ENCODE assay signal across 13 cellular contexts in the genomic region with DNA sequence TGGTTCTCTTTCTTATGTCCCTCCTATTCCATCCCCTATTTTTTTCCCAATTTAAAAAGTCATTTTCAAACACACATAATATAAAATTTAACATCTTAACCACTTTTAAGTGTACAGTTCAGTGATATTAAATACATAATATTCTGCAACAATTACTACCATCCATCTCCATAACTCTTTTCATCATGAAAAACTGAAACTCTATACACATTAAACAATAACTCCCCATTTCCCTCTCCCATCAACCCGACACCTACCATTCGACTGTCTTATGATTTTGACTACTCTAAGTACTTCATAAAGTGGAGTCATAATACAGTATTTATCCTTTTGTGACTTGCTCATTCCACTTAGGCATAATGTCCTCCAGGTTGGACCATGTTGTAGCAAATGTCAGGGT. TPM values are rescaled to one million over a fixed set of nuclear protein-coding genes. Genes with fewer than 3 reads are reported as not detected.
DNase-seq lines count a peak whose midpoint lies in the region; ATAC-seq and TF ChIP-seq lines count a peak whose summit lies in the region.
"Had no signal": no experiment of that assay in that cellular context is flagged by ENCODE, and none has a peak within 500 bp of the region (broad histone marks: within the 10 kb centered on the region; RNA-seq: fewer than 3 reads in every experiment).

No MANE protein-coding gene starts in this region.

- POLR2A ChIA-PET in SK-N-SH (lab: Yijun Ruan, JAX): no interaction called here

- H3K4me1 ChIP-seq in SK-N-SH (ENCODE audit: control insufficient read depth in 1 of 2, insufficient read depth in 2 of 2, low read depth in 1 of 2, low read length in 1 of 2) (peaks cover 0 to 7% of the 10 kb centered on the region in 2 experiments; a peak in 3 of 4 replicates), left lung (peaks cover 0 to 37% of the 10 kb centered on the region in 2 donors)

- H3K27me3 ChIP-seq in SK-N-SH (ENCODE audit: insufficient read depth) (no peaks in the 10 kb centered on the region), left lung (no peaks in the 10 kb centered on the region)

- CTCF ChIA-PET in SK-N-SH (lab: Yijun Ruan, JAX): interaction anchor here (2.2 kb wide), 1 partner anchor 22 kb away, joined by 10 read pairs; a partner anchor contains a TSS

- no peaks in the 10 kb centered on the region for H3K9me2 ChIP-seq in SK-N-SH

- H3K9me3 ChIP-seq in SK-N-SH (no peaks in the 10 kb centered on the region), left lung (no peaks in the 10 kb centered on the region)

- H3K79me2 ChIP-seq in SK-N-SH (ENCODE audit: insufficient read depth): peaks cover 76% of the 10 kb centered on the region

- H3F3A ChIP-seq in SK-N-SH (replicated peaks; ENCODE audit: insufficient read depth): peaks cover 21% of the 10 kb centered on the region

- no peaks in the 10 kb centered on the region for H4K20me1 ChIP-seq in SK-N-SH (ENCODE audit: insufficient read depth)

- H3K4me3 ChIP-seq in SK-N-SH (ENCODE audit: low read depth in 2 of 2, low read length in 1 of 2): no peak overlapping the region
- no peak overlapping the region for H3K4me3 ChIP-seq in left lung

- no peak overlapping the region; the same call in 1 of the 2 replicates for H2AFZ ChIP-seq in SK-N-SH (ENCODE audit: low read depth)

- H3K27ac Mint-ChIP-seq in HFFc6 (peak overlapping the region; percentile 52), nephron progenitor cell (no peak overlapping the region)
- H3K27ac Mint-ChIP-seq in activated T-helper 1 cell treated with anti-CD3 and anti-CD28 coated beads, Interleukin-12 subunit alpha, Interleukin-12 subunit beta, Interleukin-2, Interleukin-4 antibody, amounts not matched to agents 30 ng/mL and 10 ng/mL and 1 ng/mL, durations not matched to agents 14 hours and 24 hours and 36 hours: peak overlapping the region; percentile 54

- no peak overlapping the region for H3K9ac ChIP-seq in SK-N-SH

- no peak for ATAC-seq in SK-N-SH treated with all-trans-retinoic acid at 6 μM for 48 hours
- no peak for ATAC-seq in left lung
- ATAC-seq: esophagus mucosa had no signal

- H3K36me3 ChIP-seq in SK-N-SH (replicated peaks in 1 of 2; ENCODE audit: control insufficient read depth in 1 of 2, insufficient read depth in 2 of 2, low read length in 1 of 2) (no peaks in the 10 kb centered on the region), left lung (no peaks in the 10 kb centered on the region)

- H3K4me1 Mint-ChIP-seq in HFFc6 (ENCODE audit: low read depth) (peaks cover 64% of the 10 kb centered on the region), nephron progenitor cell (peaks cover 47% of the 10 kb centered on the region)
- peaks cover 61% of the 10 kb centered on the region for H3K4me1 Mint-ChIP-seq in activated T-helper 1 cell treated with anti-CD3 and anti-CD28 coated beads, Interleukin-12 subunit alpha, Interleukin-12 subunit beta, Interleukin-2, Interleukin-4 antibody, amounts not matched to agents 30 ng/mL and 10 ng/mL and 1 ng/mL, durations not matched to agents 14 hours and 24 hours and 36 hours (ENCODE audit: low read depth)

- peaks cover 3% of the 10 kb centered on the region for H3K27me3 Mint-ChIP-seq in HFFc6 (ENCODE audit: insufficient read depth)
- H3K27me3 Mint-ChIP-seq in activated T-helper 1 cell treated with anti-CD3 and anti-CD28 coated beads, Interleukin-12 subunit alpha, Interleukin-12 subunit beta, Interleukin-2, Interleukin-4 antibody, amounts not matched to agents 30 ng/mL and 10 ng/mL and 1 ng/mL, durations not matched to agents 14 hours and 24 hours and 36 hours (ENCODE audit: insufficient read depth): no peaks in the 10 kb centered on the region
- no peaks in the 10 kb centered on the region for H3K27me3 Mint-ChIP-seq in nephron progenitor cell (ENCODE audit: low read depth, poor library complexity)

- H3K36me3 Mint-ChIP-seq in HFFc6 (ENCODE audit: low read depth) (peaks cover 11% of the 10 kb centered on the region), nephron progenitor cell (ENCODE audit: low read depth) (peaks cover 40% of the 10 kb centered on the region)
- H3K36me3 Mint-ChIP-seq in activated T-helper 1 cell treated with anti-CD3 and anti-CD28 coated beads, Interleukin-12 subunit alpha, Interleukin-12 subunit beta, Interleukin-2, Interleukin-4 antibody, amounts not matched to agents 30 ng/mL and 10 ng/mL and 1 ng/mL, durations not matched to agents 14 hours and 24 hours and 36 hours (ENCODE audit: low read depth): peaks cover 10% of the 10 kb centered on the region

- no peak for DNase-seq in SK-N-SH
- DNase-seq in HFFc6: no peak
- no peak for DNase-seq in activated T-helper 1 cell treated with anti-CD3 and anti-CD28 coated beads, Interleukin-12 subunit alpha, Interleukin-12 subunit beta, Interleukin-2, Interleukin-4 antibody, amounts not matched to agents 30 ng/mL and 10 ng/mL and 1 ng/mL, durations not matched to agents 14 hours and 24 hours and 36 hours (ENCODE audit: low spot score)
- DNase-seq in nephron progenitor cell: no peak
- DNase-seq in NCI-H187 treated with DMSO at 0.1 percent for 48 hours (lab: John Stamatoyannopoulos, UW): no peak
- no peak for DNase-seq in left lung
- no peak for DNase-seq in NCI-H1436 (lab: John Stamatoyannopoulos, UW)
- DNase-seq: 8988T; central memory CD4-positive, alpha-beta T cell; NCI-H1694; stimulated activated CD4-positive, alpha-beta T cell treated with anti-CD3 and anti-CD28 coated beads, Interleukin-4, amount 100 ng/mL, for 24 hours had no signal

- 98% methylated on average over 2 of the region's 2 CpGs for WGBS in SK-N-SH (ENCODE audit: low lambda C conversion rate)

- TF ChIP-seq CTCF in SK-N-SH (IDR thresholded peaks at IDR 0.05): no peak
- TF ChIP-seq CTCF in HFFc6 (IDR thresholded peaks at IDR 0.05): no peak
- TF ChIP-seq CTCF in nephron progenitor cell (IDR thresholded peaks at IDR 0.05): no peak
- no peak for TF ChIP-seq CTCF in left lung (IDR thresholded peaks at IDR 0.05)

- H3K4me2 ChIP-seq in SK-N-SH: peak overlapping the region; percentile 85; the same call in 1 of the 2 replicates

- TF ChIP-seq RAD21 in SK-N-SH (IDR thresholded peaks at IDR 0.05; ENCODE audit: low read length): no peak

- H3K9me3 Mint-ChIP-seq in HFFc6 (no peaks in the 10 kb centered on the region), nephron progenitor cell (peaks cover 31% of the 10 kb centered on the region)
- no peaks in the 10 kb centered on the region for H3K9me3 Mint-ChIP-seq in activated T-helper 1 cell treated with anti-CD3 and anti-CD28 coated beads, Interleukin-12 subunit alpha, Interleukin-12 subunit beta, Interleukin-2, Interleukin-4 antibody, amounts not matched to agents 30 ng/mL and 10 ng/mL and 1 ng/mL, durations not matched to agents 14 hours and 24 hours and 36 hours

- no peak for TF ChIP-seq EP300 in SK-N-SH (IDR thresholded peaks at IDR 0.05; ENCODE audit: borderline replicate concordance in 1 of 2, low read depth in 1 of 2, low read length in 1 of 2)

- H3K4me3 Mint-ChIP-seq in HFFc6 (peak overlapping the region; percentile 96), nephron progenitor cell (peak overlapping the region; percentile 97)
- H3K4me3 Mint-ChIP-seq in activated T-helper 1 cell treated with anti-CD3 and anti-CD28 coated beads, Interleukin-12 subunit alpha, Interleukin-12 subunit beta, Interleukin-2, Interleukin-4 antibody, amounts not matched to agents 30 ng/mL and 10 ng/mL and 1 ng/mL, durations not matched to agents 14 hours and 24 hours and 36 hours: peak overlapping the region; percentile 96

- intact Hi-C loops in activated T-helper 1 cell treated with anti-CD3 and anti-CD28 coated beads, Interleukin-12 subunit alpha, Interleukin-12 subunit beta, Interleukin-2, Interleukin-4 antibody, amounts not matched to agents 30 ng/mL and 10 ng/mL and 1 ng/mL, durations not matched to agents 14 hours and 24 hours and 36 hours (cut with micrococcal nuclease): loop anchor here (10.0 kb wide), 1 partner anchor 1371 kb away; a partner anchor contains a TSS
- intact Hi-C loops in left lung (cut with DNase I): no loop called here

- H3K27ac ChIP-seq in SK-N-SH (ENCODE audit: low read depth in 2 of 2, low read length in 1 of 2) (no peak overlapping the region), left lung (no peak overlapping the region)

TF ChIP-seq in SK-N-SH, 30 proteins besides CTCF, POLR2A, EP300 and RAD21 (continues in another document):
- TF ChIP-seq, protein P1, sequence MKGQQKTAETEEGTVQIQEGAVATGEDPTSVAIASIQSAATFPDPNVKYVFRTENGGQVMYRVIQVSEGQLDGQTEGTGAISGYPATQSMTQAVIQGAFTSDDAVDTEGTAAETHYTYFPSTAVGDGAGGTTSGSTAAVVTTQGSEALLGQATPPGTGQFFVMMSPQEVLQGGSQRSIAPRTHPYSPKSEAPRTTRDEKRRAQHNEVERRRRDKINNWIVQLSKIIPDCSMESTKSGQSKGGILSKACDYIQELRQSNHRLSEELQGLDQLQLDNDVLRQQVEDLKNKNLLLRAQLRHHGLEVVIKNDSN (IDR thresholded peaks at IDR 0.05; ENCODE audit: borderline replicate concordance, low read depth): no peak

TF ChIP-seq in SK-N-SH treated with all-trans-retinoic acid at 6 μM for 48 hours, 23 proteins besides CTCF, POLR2A, EP300 and RAD21:
- TF ChIP-seq BACH2 (CRISPR knock-in tag; IDR thresholded peaks at IDR 0.05; ENCODE audit: borderline replicate concordance) (no peak), ZFP3 (CRISPR knock-in tag; IDR thresholded peaks at IDR 0.05) (no peak)

RNA-seq across cellular contexts. Expression of a gene that starts 2.6 kb away (rescaled TPM):
- polyA plus RNA-seq in SK-N-SH (2012; rRNA removed): 3.8 and 4.0 TPM in 2 replicates
- polyA plus RNA-seq in SK-N-SH (2012; cell fraction: cytosol; rRNA removed): 7.0 and 7.9 TPM in 2 replicates
- 1.8 and 3.7 TPM in 2 replicates for polyA plus RNA-seq in SK-N-SH (2012; cell fraction: nucleus; rRNA removed)
- total RNA-seq in HFFc6 (2021; fragmentation: NEBNext Ultra II Directional; extraction: Animal tissue kit (Norgen Biotek cat#: 25700)): 10 to 100 TPM; 16.8 to 40.3 (median 35.3) TPM
- total RNA-seq in activated T-helper 1 cell treated with anti-CD3 and anti-CD28 coated beads, Interleukin-12 subunit alpha, Interleukin-12 subunit beta, Interleukin-2, Interleukin-4 antibody, amounts not matched to agents 30 ng/mL and 10 ng/mL and 1 ng/mL, durations not matched to agents 14 hours and 24 hours and 36 hours: 37.3 and 38.7 TPM in 2 replicates
- total RNA-seq in left lung: 1 to 10 TPM; 3.0 to 7.3 TPM

RNA-seq across cellular contexts. Expression of a gene that starts 21.6 kb away (rescaled TPM):
- polyA plus RNA-seq in SK-N-SH (2012; rRNA removed): 9.3 and 11.7 TPM in 2 replicates
- 10.5 and 11.6 TPM in 2 replicates for polyA plus RNA-seq in SK-N-SH (2012; cell fraction: cytosol; rRNA removed)
- polyA plus RNA-seq in SK-N-SH (2012; cell fraction: nucleus; rRNA removed): 9.6 and 20.4 TPM in 2 replicates
- total RNA-seq in HFFc6 (2021; fragmentation: NEBNext Ultra II Directional; extraction: Animal tissue kit (Norgen Biotek cat#: 25700)): 10 to 100 TPM; 35.4 to 46.5 (median 39.9) TPM
- total RNA-seq in activated T-helper 1 cell treated with anti-CD3 and anti-CD28 coated beads, Interleukin-12 subunit alpha, Interleukin-12 subunit beta, Interleukin-2, Interleukin-4 antibody, amounts not matched to agents 30 ng/mL and 10 ng/mL and 1 ng/mL, durations not matched to agents 14 hours and 24 hours and 36 hours: 43.4 and 54.5 TPM in 2 replicates
- total RNA-seq in left lung: 10 to 100 TPM; 41.2 to 50.2 TPM
